In genomic region chr7:135204876-135205275, GRCh38 we compare ENCODE assay signal across 27 cellular contexts. TPM values are rescaled to one million over a fixed set of nuclear protein-coding genes. Genes with fewer than 3 reads are reported as not detected.
DNase-seq lines count a peak whose midpoint lies in the region; ATAC-seq, FAIRE-seq and TF ChIP-seq lines count a peak whose summit lies in the region.
"Had no signal": no experiment of that assay in that cellular context is flagged by ENCODE, and none has a peak within 500 bp of the region (broad histone marks: within the 10 kb centered on the region; RNA-seq: fewer than 3 reads in every experiment).

No MANE protein-coding gene starts in this region.

- no peak for TF ChIP-seq POLR2A in GM12878 (IDR thresholded peaks at IDR 0.05; ENCODE audit: low read depth, low read length)

- peaks cover 43% of the 10 kb centered on the region for H3K4me1 ChIP-seq in GM12878 (ENCODE audit: control insufficient read depth, insufficient read depth, low read length)
- H3K4me1 ChIP-seq in psoas muscle = peaks cover 12% of the 10 kb centered on the region
- H3K4me1 ChIP-seq in H9 (ENCODE audit: insufficient read depth, low read length) = no peaks in the 10 kb centered on the region

- no peaks in the 10 kb centered on the region for H3K23me2 ChIP-seq in H9 (ENCODE audit: insufficient read length, low read depth, low read length, poor library complexity, severe bottlenecking)

- H3K4me3 ChIP-seq in GM12878 (no peak overlapping the region), psoas muscle (no peak overlapping the region)
- H3K4me3 ChIP-seq: skin epidermis had no signal

- H3K27ac ChIP-seq in GM12878 (ENCODE audit: control insufficient read depth, insufficient read depth) (no peak overlapping the region), psoas muscle (no peak overlapping the region), H9 (ENCODE audit: insufficient read length, low read depth, low read length) (no peak overlapping the region)
- H3K27ac ChIP-seq: brain microvascular endothelial cell had no signal

- H2BK12ac ChIP-seq in H9 (ENCODE audit: insufficient read length, low read depth, low read length) = no peak overlapping the region

- H2AK5ac ChIP-seq in H9 (ENCODE audit: insufficient read length, low read length) = no peak overlapping the region

- H4K5ac ChIP-seq in H9 (ENCODE audit: insufficient read length, low read depth, low read length) = no peak overlapping the region

- H3K27me3 Mint-ChIP-seq in H9 (ENCODE audit: low read depth) = no peaks in the 10 kb centered on the region; the same call in 1 of the 2 replicates
- H3K27me3 Mint-ChIP-seq: activated CD4-positive, alpha-beta T cell treated with anti-CD3 and anti-CD28 coated beads for 36 hours; stimulated activated naive CD8-positive, alpha-beta T cell treated with anti-CD3 and anti-CD28 coated beads, Interleukin-15, amount 100 ng/mL, for 72 hours had no signal

- H3K4me3 Mint-ChIP-seq in H9 = no peak overlapping the region
- H3K4me3 Mint-ChIP-seq: activated CD4-positive, alpha-beta T cell treated with anti-CD3 and anti-CD28 coated beads for 36 hours; stimulated activated naive CD8-positive, alpha-beta T cell treated with anti-CD3 and anti-CD28 coated beads, Interleukin-15, amount 100 ng/mL, for 72 hours had no signal

- no peak overlapping the region for H4K8ac ChIP-seq in H9 (replicated peaks; ENCODE audit: insufficient read length, low read depth, low read length)

- H3K27me3 ChIP-seq in GM12878 (replicated peaks in 1 of 2; ENCODE audit: control insufficient read depth in 2 of 2, insufficient read depth in 2 of 2, low read length in 1 of 2) (no peaks in the 10 kb centered on the region), psoas muscle (ENCODE audit: insufficient read depth in 3 of 3, low read length in 2 of 3) (no peaks in the 10 kb centered on the region), H9 (ENCODE audit: insufficient read depth, low read length) (no peaks in the 10 kb centered on the region)
- H3K27me3 ChIP-seq: brain microvascular endothelial cell had no signal

- SMC1A ChIA-PET in GM12878 (lab: Charles Lee; ENCODE audit: uncharacterized antibody, unreplicated experiment) = interaction anchor here (0.7 to 10.8 kb wide), 10 partner anchors 9 to 217 kb away, joined by 3 to 251 read pairs (median 5); partner anchors contain the start of gene CYREN

- H3K14ac ChIP-seq in H9 (ENCODE audit: insufficient read depth, low read length) = no peak overlapping the region

- no peak for TF ChIP-seq EP300 in GM12878 (IDR thresholded peaks at IDR 0.05; ENCODE audit: borderline replicate concordance in 1 of 2, control insufficient read depth in 1 of 2, low read depth in 2 of 2, low read length in 2 of 2)

- H3K79me2 ChIP-seq in GM12878 (ENCODE audit: control insufficient read depth, insufficient read depth, low read length) (peaks cover 70% of the 10 kb centered on the region), H9 (ENCODE audit: insufficient read depth, low read length) (no peaks in the 10 kb centered on the region)

- H3K36me3 Mint-ChIP-seq in H9 (ENCODE audit: insufficient read depth in 1 of 3, low read depth in 3 of 3) = peaks cover 3 to 21% (median 8%) of the 10 kb centered on the region in 3 experiments; a peak in 6 of 7 replicates

- no peak overlapping the region for H3T11ph ChIP-seq in H9 (ENCODE audit: low read length)

- no peak for FAIRE-seq in GM12878 (lab: Jason Lieb, UNC)
- FAIRE-seq: frontal cortex, G401.6, GM19239, H54 had no signal

- no peak overlapping the region for H3K27ac Mint-ChIP-seq in H9
- H3K27ac Mint-ChIP-seq: activated CD4-positive, alpha-beta T cell treated with anti-CD3 and anti-CD28 coated beads for 36 hours; stimulated activated naive CD8-positive, alpha-beta T cell treated with anti-CD3 and anti-CD28 coated beads, Interleukin-15, amount 100 ng/mL, for 72 hours had no signal

- no peak overlapping the region for H2BK120ac ChIP-seq in H9 (ENCODE audit: low read depth, low read length, poor library complexity, severe bottlenecking)

- H3K56ac ChIP-seq in H9 (ENCODE audit: insufficient read length, low read depth, low read length) = no peak overlapping the region

- H3K4ac ChIP-seq in H9 (ENCODE audit: low read depth, low read length) = no peak overlapping the region

- RAD21 ChIA-PET in GM12878 (lab: Charles Lee; ENCODE audit: unreplicated experiment) = interaction anchor here (0.7 to 11.2 kb wide), 4 partner anchors 16 to 131 kb away, joined by 3 to 230 read pairs (median 78); partner anchors contain the start of gene CYREN

- H3K18ac ChIP-seq in H9 (ENCODE audit: insufficient read length, low read depth, low read length) = no peak overlapping the region

- peaks cover 0 to 6% of the 10 kb centered on the region in 2 experiments; a peak in 2 of 4 replicates for H3K4me1 Mint-ChIP-seq in H9

- H2BK5ac ChIP-seq in H9 (ENCODE audit: insufficient read length, low read length) = no peak overlapping the region

- no peaks in the 10 kb centered on the region for H3K79me1 ChIP-seq in H9 (ENCODE audit: insufficient read depth, low read depth, low read length, poor library complexity, severe bottlenecking)

- H3K9me3 Mint-ChIP-seq in H9 = no peaks in the 10 kb centered on the region
- H3K9me3 Mint-ChIP-seq: stimulated activated naive CD8-positive, alpha-beta T cell treated with anti-CD3 and anti-CD28 coated beads, Interleukin-15, amount 100 ng/mL, for 72 hours had no signal

- H4K91ac ChIP-seq in H9 (ENCODE audit: insufficient read length, low read depth, low read length) = no peak overlapping the region

- no peak overlapping the region for H3K23ac ChIP-seq in H9 (ENCODE audit: insufficient read length, low read depth, low read length)

- H3K36me3 ChIP-seq in GM12878 (ENCODE audit: control insufficient read depth in 2 of 2, insufficient read depth in 2 of 2, low read length in 1 of 2) (peaks cover 5 to 40% of the 10 kb centered on the region in 2 experiments; a peak in 3 of 4 replicates), psoas muscle (ENCODE audit: insufficient read depth in 1 of 2, low read depth in 1 of 2) (peaks cover 0 to 70% of the 10 kb centered on the region in 2 donors)
- H3K36me3 ChIP-seq: brain microvascular endothelial cell had no signal

- TF ChIP-seq RAD21 in GM12878 (IDR thresholded peaks at IDR 0.05; ENCODE audit: insufficient read depth, low read depth, low read length) = no peak

- in situ Hi-C loops in GM12878 (cut with MboI) = no loop called here

- TF ChIP-seq CTCF in GM12878 (IDR thresholded peaks at IDR 0.05 in 2 of 3, conservative IDR thresholded peaks at IDR 0.05 in 1 of 3; ENCODE audit: control insufficient read depth in 2 of 3, extremely low read depth in 1 of 3, insufficient read depth in 1 of 3, low read depth in 3 of 3, low read length in 3 of 3) (no peak), psoas muscle (IDR thresholded peaks at IDR 0.05) (no peak), H9 (conservative IDR thresholded peaks at IDR 0.05) (no peak)

- no peak overlapping the region for H2BK20ac ChIP-seq in H9 (ENCODE audit: low read depth, low read length, poor library complexity, severe bottlenecking)

- no peak overlapping the region for H2BK15ac ChIP-seq in H9 (ENCODE audit: low read depth, low read length)

- ATAC-seq in GM12878 (no peak), psoas muscle (peak in 3 of 4 donors; percentile 28 to 80 (median 72))
- ATAC-seq: activated CD4-positive, alpha-beta T cell treated with anti-CD3 and anti-CD28 coated beads for 36 hours; SK-N-SH treated with all-trans-retinoic acid at 6 μM for 48 hours; stimulated activated naive CD8-positive, alpha-beta T cell treated with anti-CD3 and anti-CD28 coated beads, Interleukin-15, amount 100 ng/mL, for 72 hours had no signal

- H2AFZ ChIP-seq in GM12878 (ENCODE audit: control insufficient read depth, low read depth, low read length) (no peak overlapping the region), H9 (ENCODE audit: low read length) (no peak overlapping the region)

- WGBS in GM12878 (ENCODE audit: insufficient coverage, insufficient replicate concordance, low lambda C conversion rate, missing lambda C conversion rate) = 84% methylated on average over 5 of the region's 5 CpGs
- 73 to 83% (median 79%) methylated on average over 5 of the region's 5 CpGs for WGBS in psoas muscle, 3 donors
- no CpG with 5 or more reads among the region's 5 CpGs for WGBS in H9 (ENCODE audit: extremely low coverage, insufficient read length, low lambda C conversion rate)

- no peaks in the 10 kb centered on the region for H4K20me1 ChIP-seq in GM12878 (ENCODE audit: control insufficient read depth, insufficient read depth)
- no peaks in the 10 kb centered on the region for H4K20me1 ChIP-seq in H9 (ENCODE audit: control insufficient read depth, insufficient read depth, insufficient read length)

- intact Hi-C loops in GM12878 (cut with micrococcal nuclease; ENCODE audit: unreplicated experiment) = no loop called here
- intact Hi-C loops in psoas muscle (cut with DNase I) = no loop called here

- POLR2A ChIA-PET in GM12878 (lab: Charles Lee) = interaction anchor here (0.6 to 10.8 kb wide), 8 partner anchors 9 to 268 kb away, joined by 3 to 299 read pairs (median 5); partner anchors contain the start of gene CYREN

- H3K9me3 ChIP-seq in GM12878 (replicated peaks; ENCODE audit: control insufficient read depth, insufficient read depth, low read length) (no peaks in the 10 kb centered on the region), psoas muscle (no peaks in the 10 kb centered on the region), H9 (ENCODE audit: control insufficient read depth, low read depth, low read length) (no peaks in the 10 kb centered on the region)

- CTCF ChIA-PET in GM12878 (lab: Yijun Ruan, JAX) = interaction anchor here (0.8 to 10.4 kb wide), 7 partner anchors 10 to 303 kb away, joined by 3 to 109 read pairs (median 4); partner anchors contain the start of gene CYREN

- H3K4me2 ChIP-seq in GM12878 (ENCODE audit: control insufficient read depth, insufficient read depth) (0 out of 2 replicates have a peak overlapping the region, but pooled peaks have one; percentile 20), H9 (ENCODE audit: insufficient read depth, insufficient read length, low read length) (no peak overlapping the region)

- H3K9ac ChIP-seq in GM12878 (ENCODE audit: control insufficient read depth, insufficient read depth, low read length) = no peak overlapping the region
- no peak overlapping the region for H3K9ac ChIP-seq in H9 (ENCODE audit: extremely low read depth, insufficient read length, low read length)

- DNase-seq in HPDE6-E6E7 (ENCODE audit: extremely low spot score) (peak; percentile 63), GM12878 (ENCODE audit: low read depth, low spot score) (no peak), glomerular visceral epithelial cell (ENCODE audit: extremely low spot score) (peak; percentile 37), psoas muscle (no peak), NCI-H1930 (lab: John Stamatoyannopoulos, UW) (no peak), H9 (no peak), NCI-H2196 (lab: John Stamatoyannopoulos, UW; ENCODE audit: unreplicated experiment) (no peak), SW 1271 (lab: John Stamatoyannopoulos, UW) (no peak)
- DNase-seq: activated CD4-positive, alpha-beta T cell treated with anti-CD3 and anti-CD28 coated beads for 36 hours; activated effector memory CD4-positive, alpha-beta T cell treated with anti-CD3 and anti-CD28 coated beads, Interleukin-2, amount 50 U/mL, for 16 hours; activated T-cell treated with anti-CD3 and anti-CD28 coated beads for 4 hours; DMS53; NCI-H1105; NCI-H2029 treated with DMSO at 0.1 percent for 48 hours; NCI-H446; stimulated activated naive CD8-positive, alpha-beta T cell treated with anti-CD3 and anti-CD28 coated beads, Interleukin-15, amount 100 ng/mL, for 72 hours; T-helper 2 cell had no signal

- no TSS peak for BruUV-seq in GM12878 (replicated peaks; lab: Mats Ljungman, UMichigan)

RNA-seq across cellular contexts. Expression of gene WDR91, which starts 6.5 kb away (rescaled TPM):
- total RNA-seq in GM12878 (2013; cell fraction: nucleolus; rRNA removed) = 127 and 142 TPM in 2 replicates
- total RNA-seq in GM12878 (2014; rRNA removed) (26.0 TPM in 2 replicates), GM12878 (2014; rRNA removed; fragmentation: Illumina TruSeq; extraction: Trizol) (13.3 and 15.8 TPM in 2 replicates), GM12878 (2021) (27.4 TPM in 2 replicates), psoas muscle (10 to 100 TPM in 1 of 4 donors, 1 to 10 TPM in 3; 4.8 to 23.6 (median 8.5) TPM), H9 (2021) (7.3 and 9.4 TPM in 2 replicates)
- 11.4 TPM for polyA plus RNA-seq in GM12878 (2011; ENCODE audit: low read depth)
- polyA plus RNA-seq in GM12878 (2011; rRNA removed) (61.8 and 83.3 TPM in 2 replicates), GM12878 (2014; fragmentation: Illumina TruSeq; extraction: Trizol) (13.7 and 17.8 TPM in 2 replicates), GM12878 (2014; fragmentation: Nextera tagmentation; extraction: Ambion mirVana) (10 to 100 TPM in 1 of 2 experiments, 1 to 10 TPM in 1; 7.6 to 10.1 TPM), GM12878 (2014; rRNA removed) (31.9 and 37.2 TPM in 2 replicates), GM12878 (2016; fragmentation: Nextera tagmentation; extraction: Ambion mirVana) (10 to 100 TPM; 13.4 to 15.2 TPM), psoas muscle (1 to 10 TPM; 2.7 to 4.0 (median 2.8) TPM)
- polyA plus RNA-seq in GM12878 (2011; cell fraction: cytosol; rRNA removed) = 79.6 and 99.6 TPM in 2 replicates
- 285 and 340 TPM in 2 replicates for polyA plus RNA-seq in GM12878 (2011; cell fraction: nucleus; rRNA removed)
- polyA plus RNA-seq in GM12878 (2012) = 19.4 and 28.1 TPM in 2 replicates
- 59.1 and 118 TPM in 2 replicates for polyA minus RNA-seq in GM12878 (2011; rRNA and poly(A)+ RNA removed)
- 27.2 and 29.9 TPM in 2 replicates for polyA minus RNA-seq in GM12878 (2011; cell fraction: cytosol; rRNA and poly(A)+ RNA removed)
- polyA minus RNA-seq in GM12878 (2011; cell fraction: nucleus; rRNA and poly(A)+ RNA removed) = 68.1 and 80.8 TPM in 2 replicates

RNA-seq across cellular contexts. Expression of gene STRA8, which starts 28.8 kb away (rescaled TPM):
- not detected in 2 replicates for total RNA-seq in GM12878 (2013; cell fraction: nucleolus; rRNA removed)
- not detected in 2 replicates for total RNA-seq in GM12878 (2014; rRNA removed)
- not detected in 2 replicates for total RNA-seq in GM12878 (2014; rRNA removed; fragmentation: Illumina TruSeq; extraction: Trizol)
- total RNA-seq in GM12878 (2021) = not detected in 2 replicates
- polyA plus RNA-seq in GM12878 (2011; ENCODE audit: low read depth) = not detected
- 0.14 and 0.15 TPM in 2 replicates for polyA plus RNA-seq in GM12878 (2011; rRNA removed)
- polyA plus RNA-seq in GM12878 (2011; cell fraction: cytosol; rRNA removed) = 0.06 and 0.10 TPM in 2 replicates
- polyA plus RNA-seq in GM12878 (2011; cell fraction: nucleus; rRNA removed) = 0.57 and 0.87 TPM in 2 replicates
- not detected in 2 replicates for polyA plus RNA-seq in GM12878 (2012)
- polyA plus RNA-seq in GM12878 (2014; fragmentation: Illumina TruSeq; extraction: Trizol) = not detected in 2 replicates
- polyA plus RNA-seq in GM12878 (2014; fragmentation: Nextera tagmentation; extraction: Ambion mirVana) = not detected
- not detected in 2 replicates for polyA plus RNA-seq in GM12878 (2014; rRNA removed)
- polyA plus RNA-seq in GM12878 (2016; fragmentation: Nextera tagmentation; extraction: Ambion mirVana) = not detected
- not detected in 2 replicates for polyA minus RNA-seq in GM12878 (2011; rRNA and poly(A)+ RNA removed)
- not detected in 2 replicates for polyA minus RNA-seq in GM12878 (2011; cell fraction: cytosol; rRNA and poly(A)+ RNA removed)
- polyA minus RNA-seq in GM12878 (2011; cell fraction: nucleus; rRNA and poly(A)+ RNA removed) = not detected in 2 replicates
- total RNA-seq in psoas muscle = not detected
- not detected for polyA plus RNA-seq in psoas muscle
- total RNA-seq in H9 (2021) = not detected in 2 replicates
- total RNA-seq: activated CD4-positive, alpha-beta T cell treated with anti-CD3 and anti-CD28 coated beads for 36 hours; frontal cortex; pulmonary artery endothelial cell had no signal
- polyA plus RNA-seq: BJ, esophagus had no signal

RNA-seq across cellular contexts. Expression of gene CYREN, which starts 34.4 kb away (rescaled TPM):
- total RNA-seq in GM12878 (2013; cell fraction: nucleolus; rRNA removed) = 111 and 122 TPM in 2 replicates
- total RNA-seq in GM12878 (2014; rRNA removed) (61.3 and 61.5 TPM in 2 replicates), GM12878 (2014; rRNA removed; fragmentation: Illumina TruSeq; extraction: Trizol) (48.3 and 50.8 TPM in 2 replicates), GM12878 (2021) (55.3 and 58.0 TPM in 2 replicates), psoas muscle (10 to 100 TPM; 20.6 to 29.4 (median 25.3) TPM), H9 (2021) (72.0 and 76.0 TPM in 2 replicates)
- polyA plus RNA-seq in GM12878 (2011; ENCODE audit: low read depth) = 30.9 TPM
- polyA plus RNA-seq in GM12878 (2011; rRNA removed) (64.3 and 64.5 TPM in 2 replicates), GM12878 (2014; fragmentation: Illumina TruSeq; extraction: Trizol) (42.5 and 46.0 TPM in 2 replicates), GM12878 (2014; fragmentation: Nextera tagmentation; extraction: Ambion mirVana) (10 to 100 TPM in 1 of 2 experiments, 1 to 10 TPM in 1; 8.7 to 12.9 TPM), GM12878 (2014; rRNA removed) (49.6 and 54.6 TPM in 2 replicates), GM12878 (2016; fragmentation: Nextera tagmentation; extraction: Ambion mirVana) (10 to 100 TPM; 56.7 to 57.7 TPM), psoas muscle (10 to 100 TPM; 25.0 to 61.2 (median 46.3) TPM)
- polyA plus RNA-seq in GM12878 (2011; cell fraction: cytosol; rRNA removed) = 66.1 and 70.1 TPM in 2 replicates
- 56.5 and 56.8 TPM in 2 replicates for polyA plus RNA-seq in GM12878 (2011; cell fraction: nucleus; rRNA removed)
- 44.2 and 50.8 TPM in 2 replicates for polyA plus RNA-seq in GM12878 (2012)
- polyA minus RNA-seq in GM12878 (2011; rRNA and poly(A)+ RNA removed) = 66.1 and 105 TPM in 2 replicates
- 22.8 and 23.1 TPM in 2 replicates for polyA minus RNA-seq in GM12878 (2011; cell fraction: cytosol; rRNA and poly(A)+ RNA removed)
- 65.0 and 93.4 TPM in 2 replicates for polyA minus RNA-seq in GM12878 (2011; cell fraction: nucleus; rRNA and poly(A)+ RNA removed)

RNA-seq across cellular contexts. Expression of gene TMEM140, which starts 57.0 kb away (rescaled TPM):
- 69.2 and 83.7 TPM in 2 replicates for total RNA-seq in GM12878 (2013; cell fraction: nucleolus; rRNA removed)
- total RNA-seq in GM12878 (2014; rRNA removed) = 2.4 and 2.9 TPM in 2 replicates
- total RNA-seq in GM12878 (2014; rRNA removed; fragmentation: Illumina TruSeq; extraction: Trizol) = 3.3 and 4.3 TPM in 2 replicates
- 3.0 and 5.2 TPM in 2 replicates for total RNA-seq in GM12878 (2021)
- polyA plus RNA-seq in GM12878 (2011; ENCODE audit: low read depth) = 18.1 TPM
- 16.7 and 20.7 TPM in 2 replicates for polyA plus RNA-seq in GM12878 (2011; rRNA removed)
- 18.6 and 18.9 TPM in 2 replicates for polyA plus RNA-seq in GM12878 (2011; cell fraction: cytosol; rRNA removed)
- 12.3 and 14.9 TPM in 2 replicates for polyA plus RNA-seq in GM12878 (2011; cell fraction: nucleus; rRNA removed)
- polyA plus RNA-seq in GM12878 (2012) = 25.4 and 32.2 TPM in 2 replicates
- polyA plus RNA-seq in GM12878 (2014; fragmentation: Illumina TruSeq; extraction: Trizol) = 3.2 and 3.7 TPM in 2 replicates
- 1 to 10 TPM in 1 of 2 experiments, under 1 TPM in 1; 0.85 to 1.1 TPM for polyA plus RNA-seq in GM12878 (2014; fragmentation: Nextera tagmentation; extraction: Ambion mirVana)
- polyA plus RNA-seq in GM12878 (2014; rRNA removed) = 3.1 and 3.3 TPM in 2 replicates
- polyA plus RNA-seq in GM12878 (2016; fragmentation: Nextera tagmentation; extraction: Ambion mirVana) = 10 to 100 TPM; 11.2 to 12.4 TPM
- 21.2 and 24.0 TPM in 2 replicates for polyA minus RNA-seq in GM12878 (2011; rRNA and poly(A)+ RNA removed)
- 6.5 and 8.0 TPM in 2 replicates for polyA minus RNA-seq in GM12878 (2011; cell fraction: cytosol; rRNA and poly(A)+ RNA removed)
- polyA minus RNA-seq in GM12878 (2011; cell fraction: nucleus; rRNA and poly(A)+ RNA removed) = 20.4 and 28.7 TPM in 2 replicates
- 100 to 1,000 TPM in 1 of 4 donors, 10 to 100 TPM in 3; 67.0 to 106 (median 74.0) TPM for total RNA-seq in psoas muscle
- polyA plus RNA-seq in psoas muscle = 10 to 100 TPM; 25.4 to 62.1 (median 52.5) TPM
- not detected in 2 replicates for total RNA-seq in H9 (2021)

Comparison
In these comparisons a context has a peak if more than half of its experiments do, and no peak if none do; other contexts are left out.
1. DNase-seq: peak in HPDE6-E6E7 (single experiment) and glomerular visceral epithelial cell (single experiment); none in GM12878 (single experiment), psoas muscle (0 of 2), NCI-H1930 (0 of 2), H9 (single experiment), NCI-H2196 (single experiment) and SW 1271 (0 of 2).